ENCODE assay signal across 2 cellular contexts in the genomic region with DNA sequence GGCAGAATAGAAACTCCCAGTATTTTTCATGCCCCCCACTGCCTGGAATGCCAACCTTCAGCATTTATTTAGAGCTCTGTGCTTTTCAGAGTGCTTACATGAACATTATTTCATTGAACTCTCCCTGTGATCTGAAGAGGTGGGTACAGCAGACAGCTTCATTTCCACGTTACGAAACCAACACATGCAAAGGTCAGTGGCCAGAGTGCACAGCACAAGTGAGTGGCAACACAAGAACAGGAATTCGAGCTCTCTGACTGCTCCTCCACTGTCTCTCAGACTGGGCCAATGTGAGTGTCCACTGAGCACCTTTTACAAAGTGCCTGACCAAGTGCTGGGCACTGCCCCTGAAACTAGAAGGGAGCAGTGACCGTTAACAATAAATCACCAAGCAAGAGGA.
A peak's percentile ranks its signal among the peaks of the same experiment; 100 is the strongest.
TF ChIP-seq lines count a peak whose summit lies in the region.

No MANE protein-coding gene starts in this region.

TF ChIP-seq in HEK293, 187 proteins besides CTCF, POLR2A, EP300 and RAD21:
- TF ChIP-seq ZNF292 (tag by site-specific recombination; IDR thresholded peaks at IDR 0.05; ENCODE audit: borderline replicate concordance, low read depth): no peak
- TF ChIP-seq PRDM4 (tag by site-specific recombination; IDR thresholded peaks at IDR 0.05): peak; percentile 64; the same call in 1 of the 2 replicates

TF ChIP-seq in H1, 55 proteins besides CTCF, POLR2A, EP300 and RAD21:
- TF ChIP-seq SRF (IDR thresholded peaks at IDR 0.05; ENCODE audit: low read depth, low read length): no peak
- TF ChIP-seq BRCA1 (IDR thresholded peaks at IDR 0.05; ENCODE audit: low read depth, low read length): no peak
- no peak for TF ChIP-seq GABPA (IDR thresholded peaks at IDR 0.05; ENCODE audit: borderline replicate concordance, insufficient read depth, low read length)
- no peak for TF ChIP-seq CHD2 (IDR thresholded peaks at IDR 0.05; ENCODE audit: low read length)
- TF ChIP-seq HDAC2 (IDR thresholded peaks at IDR 0.05; ENCODE audit: borderline replicate concordance in 1 of 2, low read depth in 2 of 2, low read length in 2 of 2): no peak
- no peak for TF ChIP-seq EGR1 (IDR thresholded peaks at IDR 0.05; ENCODE audit: borderline replicate concordance, low read depth, low read length)
- no peak for TF ChIP-seq TAF1 (IDR thresholded peaks at IDR 0.05; ENCODE audit: low read depth, low read length)
- no peak for TF ChIP-seq CREB1 (IDR thresholded peaks at IDR 0.05)
- TF ChIP-seq RNF2 (IDR thresholded peaks at IDR 0.05; ENCODE audit: borderline replicate concordance, low read depth, low read length, missing control alignments, poor library complexity, severe bottlenecking): no peak
- no peak for TF ChIP-seq NANOG (IDR thresholded peaks at IDR 0.05; ENCODE audit: insufficient read depth, low read depth, low read length, poor library complexity, severe bottlenecking)
- TF ChIP-seq SUZ12 (IDR thresholded peaks at IDR 0.05; ENCODE audit: low read length): no peak
- TF ChIP-seq PHF8 (conservative IDR thresholded peaks at IDR 0.05; ENCODE audit: low read depth, low read length): no peak
- no peak for TF ChIP-seq YY1 (IDR thresholded peaks at IDR 0.05; ENCODE audit: low read depth, low read length)
- no peak for TF ChIP-seq CTBP2 (IDR thresholded peaks at IDR 0.05; ENCODE audit: borderline replicate concordance, insufficient read depth, insufficient read length, low read length)
- TF ChIP-seq RFX5 (IDR thresholded peaks at IDR 0.05; ENCODE audit: borderline replicate concordance, low read depth, low read length): no peak
